ENCODE assay signal across 7 cellular contexts in genomic region chr19:662207-662961, GRCh38. TPM values are rescaled to one million over a fixed set of nuclear protein-coding genes. Genes with fewer than 3 reads are reported as not detected.
A peak's percentile ranks its signal among the peaks of the same experiment; 100 is the strongest.
DNase-seq lines count a peak whose midpoint lies in the region; ATAC-seq and TF ChIP-seq lines count a peak whose summit lies in the region.

No MANE protein-coding gene starts in this region.

- peaks cover 51% of the 10 kb centered on the region for H4K20me1 ChIP-seq in SK-N-SH (ENCODE audit: insufficient read depth)

- H3K36me3 ChIP-seq in SK-N-SH (replicated peaks in 1 of 2; ENCODE audit: control insufficient read depth in 1 of 2, insufficient read depth in 2 of 2, low read length in 1 of 2) (peaks cover 0 to 9% of the 10 kb centered on the region in 2 experiments), adrenal gland (replicated peaks in 1 of 2) (peaks cover 0 to 3% of the 10 kb centered on the region in 2 donors)

- TF ChIP-seq POLR2A in adrenal gland (IDR thresholded peaks at IDR 0.05): no peak

- H3F3A ChIP-seq in SK-N-SH (replicated peaks; ENCODE audit: insufficient read depth): peaks cover 4% of the 10 kb centered on the region

- TF ChIP-seq CTCF in SK-N-SH (IDR thresholded peaks at IDR 0.05) (no peak), adrenal gland (IDR thresholded peaks at IDR 0.05) (no peak)

- POLR2A ChIA-PET in SK-N-SH (lab: Yijun Ruan, JAX): interaction anchor here (1.0 kb wide), 1 partner anchor 15 kb away, joined by 3 read pairs; no protein-coding TSS in a partner anchor

- intact Hi-C loops in adrenal gland (cut with DNase I): no loop called here

- CTCF ChIA-PET in SK-N-SH (lab: Yijun Ruan, JAX): interaction anchor here (0.9 to 1.9 kb wide), 7 partner anchors 13 to 77 kb away, joined by 3 to 26 read pairs (median 4); partner anchors contain the start of gene PALM

- peak; percentile 74 for DNase-seq in SK-N-SH
- peak in 6 of 7 donors; percentile 53 to 71 (median 58) for DNase-seq in adrenal gland
- DNase-seq in iPS-NIHi7 (ENCODE audit: extremely low spot score): peak; percentile 57
- peak; percentile 76 for DNase-seq in stimulated activated CD4-positive, alpha-beta T cell treated with anti-CD3 and anti-CD28 coated beads, Interleukin-2, amount 100 ng/mL, for 24 hours
- no peak for DNase-seq in NCI-H128 (lab: John Stamatoyannopoulos, UW; ENCODE audit: unreplicated experiment)

- H3K27me3 ChIP-seq in SK-N-SH (ENCODE audit: insufficient read depth) (no peaks in the 10 kb centered on the region), adrenal gland (no peaks in the 10 kb centered on the region)

- no peaks in the 10 kb centered on the region for H3K9me3 ChIP-seq in SK-N-SH
- no peaks in the 10 kb centered on the region for H3K9me3 ChIP-seq in adrenal gland (replicated peaks in 1 of 3)

- no peak overlapping the region; the same call in 1 of the 2 replicates for H2AFZ ChIP-seq in SK-N-SH (ENCODE audit: low read depth)

- peaks cover 59% of the 10 kb centered on the region for H3K79me2 ChIP-seq in SK-N-SH (ENCODE audit: insufficient read depth)

- no peak for TF ChIP-seq RAD21 in SK-N-SH (IDR thresholded peaks at IDR 0.05; ENCODE audit: low read length)

- ATAC-seq in GM18498 (IDR thresholded peaks at IDR 0.05; ENCODE audit: unreplicated experiment): peak; percentile 24
- ATAC-seq in HG02970 (IDR thresholded peaks at IDR 0.05; ENCODE audit: low FRiP score, unreplicated experiment): peak; percentile 8

- no peaks in the 10 kb centered on the region for H3K9me2 ChIP-seq in SK-N-SH

- H3K4me2 ChIP-seq in SK-N-SH: peak overlapping the region; percentile 99

- peak overlapping the region; percentile 54 to 82 for H3K27ac ChIP-seq in SK-N-SH (ENCODE audit: low read depth in 2 of 2, low read length in 1 of 2)
- H3K27ac ChIP-seq in adrenal gland: peak overlapping the region; percentile 69 to 97 (median 89)

- peak overlapping the region; percentile 86 to 96 for H3K4me3 ChIP-seq in SK-N-SH (ENCODE audit: low read depth in 2 of 2, low read length in 1 of 2)
- peak overlapping the region; percentile 26 to 94 (median 83) for H3K4me3 ChIP-seq in adrenal gland

- 1% methylated on average over 15 of the region's 81 CpGs for WGBS in SK-N-SH (ENCODE audit: low lambda C conversion rate)
- 0 to 3% (median 0%) methylated on average over 11 to 81 of the region's 81 CpGs for WGBS in adrenal gland, 4 donors

- H3K9ac ChIP-seq in SK-N-SH: peak overlapping the region; percentile 97

- no peak for TF ChIP-seq EP300 in SK-N-SH (IDR thresholded peaks at IDR 0.05; ENCODE audit: borderline replicate concordance in 1 of 2, low read depth in 1 of 2, low read length in 1 of 2)

- H3K4me1 ChIP-seq in SK-N-SH (ENCODE audit: control insufficient read depth in 1 of 2, insufficient read depth in 2 of 2, low read depth in 1 of 2, low read length in 1 of 2) (peaks cover 7 to 32% of the 10 kb centered on the region in 2 experiments; a peak in 2 of 4 replicates), adrenal gland (replicated peaks in 1 of 2) (peaks cover 33 to 66% of the 10 kb centered on the region in 2 donors)

TF ChIP-seq in SK-N-SH, 30 proteins besides CTCF, POLR2A, EP300 and RAD21:
- TF ChIP-seq CHD2 (IDR thresholded peaks at IDR 0.05; ENCODE audit: low read length, partially characterized antibody): no peak
- no peak for TF ChIP-seq ZBTB33 (IDR thresholded peaks at IDR 0.05; ENCODE audit: borderline replicate concordance, low read depth)
- no peak for TF ChIP-seq GATA2 (CRISPR knock-in tag; IDR thresholded peaks at IDR 0.05)
- peak; percentile 49 for TF ChIP-seq MAX (IDR thresholded peaks at IDR 0.05; ENCODE audit: low read depth)
- TF ChIP-seq NFIC (IDR thresholded peaks at IDR 0.05; ENCODE audit: borderline replicate concordance): no peak
- peak; percentile 71; the same call in 1 of the 2 replicates for TF ChIP-seq MXI1 (IDR thresholded peaks at IDR 0.05; ENCODE audit: low read depth, low read length)
- TF ChIP-seq ELF1 (IDR thresholded peaks at IDR 0.05): 0 out of 2 replicates have a peak, but pooled peaks have one; percentile 22

RNA-seq across cellular contexts. Expression of gene RNF126, which starts 0.6 kb away (rescaled TPM):
- polyA plus RNA-seq in SK-N-SH (2012; rRNA removed) (9.0 and 12.9 TPM in 2 replicates), adrenal gland (10 to 100 TPM in 2 of 3 donors, 1 to 10 TPM in 1; 9.3 to 53.5 (median 51.6) TPM)
- 11.9 and 17.2 TPM in 2 replicates for polyA plus RNA-seq in SK-N-SH (2012; cell fraction: cytosol; rRNA removed)
- 43.5 and 64.4 TPM in 2 replicates for polyA plus RNA-seq in SK-N-SH (2012; cell fraction: nucleus; rRNA removed)
- 10 to 100 TPM; 28.4 to 76.4 (median 43.1) TPM for total RNA-seq in adrenal gland

RNA-seq across cellular contexts. Expression of gene FSTL3, which starts 13.8 kb away (rescaled TPM):
- polyA plus RNA-seq in SK-N-SH (2012; rRNA removed) (64.4 and 73.0 TPM in 2 replicates), adrenal gland (100 to 1,000 TPM; 119 to 405 (median 225) TPM)
- 33.6 and 47.9 TPM in 2 replicates for polyA plus RNA-seq in SK-N-SH (2012; cell fraction: cytosol; rRNA removed)
- polyA plus RNA-seq in SK-N-SH (2012; cell fraction: nucleus; rRNA removed): 259 and 359 TPM in 2 replicates
- 100 to 1,000 TPM in 7 of 8 donors, 10 to 100 TPM in 1; 87.4 to 464 (median 176) TPM for total RNA-seq in adrenal gland

RNA-seq across cellular contexts. Expression of gene FGF22, which starts 22.7 kb away (rescaled TPM):
- polyA plus RNA-seq in SK-N-SH (2012; rRNA removed) (0.62 and 0.93 TPM in 2 replicates), adrenal gland (1 to 10 TPM in 1 of 3 donors, under 1 TPM in 1, not detected in 1; 0.51 to 1.2 TPM)
- polyA plus RNA-seq in SK-N-SH (2012; cell fraction: cytosol; rRNA removed): 0.16 and 0.27 TPM in 2 replicates
- 3.5 and 4.7 TPM in 2 replicates for polyA plus RNA-seq in SK-N-SH (2012; cell fraction: nucleus; rRNA removed)
- under 1 TPM in 4 of 8 donors, not detected in 4; 0.14 to 0.32 (median 0.29) TPM for total RNA-seq in adrenal gland

RNA-seq across cellular contexts. Expression of gene POLRMT, which starts 29.0 kb away (rescaled TPM):
- polyA plus RNA-seq in SK-N-SH (2012; rRNA removed): 38.2 and 40.1 TPM in 2 replicates
- 9.6 and 13.7 TPM in 2 replicates for polyA plus RNA-seq in SK-N-SH (2012; cell fraction: cytosol; rRNA removed)
- polyA plus RNA-seq in SK-N-SH (2012; cell fraction: nucleus; rRNA removed): 157 and 218 TPM in 2 replicates
- total RNA-seq in adrenal gland: 10 to 100 TPM; 26.3 to 61.4 (median 40.6) TPM
- polyA plus RNA-seq in adrenal gland: 100 to 1,000 TPM in 2 of 3 donors, 10 to 100 TPM in 1; 42.7 to 371 (median 178) TPM

RNA-seq across cellular contexts. Expression of gene PRSS57, which starts 32.9 kb away (rescaled TPM):
- not detected in 2 replicates for polyA plus RNA-seq in SK-N-SH (2012; rRNA removed)
- not detected in 2 replicates for polyA plus RNA-seq in SK-N-SH (2012; cell fraction: cytosol; rRNA removed)
- polyA plus RNA-seq in SK-N-SH (2012; cell fraction: nucleus; rRNA removed): 0.05 and 0.14 TPM in 2 replicates
- under 1 TPM in 1 of 8 donors, not detected in 7; 0.51 TPM for total RNA-seq in adrenal gland
- under 1 TPM in 1 of 3 donors, not detected in 2; 0.13 TPM for polyA plus RNA-seq in adrenal gland
